Comparison of ENCODE assay signal across 1 cellular context in genomic region chr7:101185258-101185839, GRCh38.
A peak's percentile ranks its signal among the peaks of the same experiment; 100 is the strongest.
TF ChIP-seq lines count a peak whose summit lies in the region.

No MANE protein-coding gene starts in this region.

TF ChIP-seq in HepG2, 621 proteins besides CTCF, POLR2A, EP300 and RAD21 (continued from another document):
- TF ChIP-seq ZNF646 (CRISPR knock-in tag; IDR thresholded peaks at IDR 0.05) = no peak
- peak; percentile 96 for TF ChIP-seq ZNF770 (CRISPR knock-in tag; IDR thresholded peaks at IDR 0.05)
- no peak for TF ChIP-seq PTBP1 (IDR thresholded peaks at IDR 0.05; ENCODE audit: low read depth, low read length, poor library complexity, severe bottlenecking)
- TF ChIP-seq TAF15 (IDR thresholded peaks at IDR 0.05; ENCODE audit: low read depth, low read length, poor library complexity, severe bottlenecking) = no peak
- TF ChIP-seq ZNF430 (CRISPR knock-in tag; IDR thresholded peaks at IDR 0.05) = no peak
- TF ChIP-seq CHD2 (IDR thresholded peaks at IDR 0.05; ENCODE audit: low read depth, low read length) = no peak
